22 cellular contexts compared by ENCODE assay signal in genomic region chr7:127732306-127732705, GRCh38.
"Had no signal": no experiment of that assay in that cellular context is flagged by ENCODE, and none has a peak within 500 bp of the region (broad histone marks: within the 10 kb centered on the region; RNA-seq: fewer than 3 reads in every experiment).

No MANE protein-coding gene starts in this region.

- H3K27me3 ChIP-seq: adrenal gland, Peyer's patch, SJCRH30 had no signal

- H3K9me3 ChIP-seq: adrenal gland, Peyer's patch, SJCRH30 had no signal

- ATAC-seq: activated CD8-positive, alpha-beta T cell treated with anti-CD3 and anti-CD28 coated beads, Interleukin-2, amount 10 ng/mL, durations not matched to agents 7 days and 5 days; SK-N-SH treated with all-trans-retinoic acid at 6 μM for 48 hours; WTC11 had no signal

- H3K4me1 ChIP-seq: adrenal gland, Peyer's patch, SJCRH30 had no signal

- H3K4me3 ChIP-seq: adrenal gland, Peyer's patch, SJCRH30 had no signal

- H3K27ac ChIP-seq: adrenal gland, Peyer's patch, RWPE1, SJCRH30 had no signal

- DNase-seq: activated CD4-positive, alpha-beta T cell treated with anti-CD3 and anti-CD28 coated beads for 48 hours; activated CD4-positive, alpha-beta T cell treated with anti-CD3 and anti-CD28 coated beads, Interleukin-2, amount 50 U/mL, for 4 hours; activated CD4-positive, CD25-positive, alpha-beta regulatory T cell treated with anti-CD3 and anti-CD28 coated beads, Interleukin-2, amount 50 U/mL, for 72 hours; activated CD8-positive, alpha-beta memory T cell treated with anti-CD3 and anti-CD28 coated beads, Interleukin-2, amount 50 U/mL, for 48 hours; activated CD8-positive, alpha-beta T cell treated with anti-CD3 and anti-CD28 coated beads, Interleukin-2, amount 10 ng/mL, durations not matched to agents 7 days and 5 days; activated naive CD4-positive, alpha-beta T cell treated with anti-CD3 and anti-CD28 coated beads, Interleukin-2, amount 50 U/mL, for 16 hours; activated naive CD8-positive, alpha-beta T cell treated with anti-CD3 and anti-CD28 coated beads, Interleukin-2, amount 10 ng/mL, durations not matched to agents 7 days and 5 days; activated T-cell treated with anti-CD3 and anti-CD28 coated beads, Interleukin-2, amount 50 U/mL, for 1 hour; adrenal gland; MM.1S; NCI-H1105; NCI-H1436; NCI-H1694 treated with DMSO at 0.1 percent for 48 hours; NCI-H2029 treated with DMSO at 0.1 percent for 48 hours; NCI-H510A treated with DMSO at 0.1 percent for 48 hours; Peyer's patch; Right ventricle myocardium superior; SJCRH30; SW 1271 had no signal
